In the genomic region with DNA sequence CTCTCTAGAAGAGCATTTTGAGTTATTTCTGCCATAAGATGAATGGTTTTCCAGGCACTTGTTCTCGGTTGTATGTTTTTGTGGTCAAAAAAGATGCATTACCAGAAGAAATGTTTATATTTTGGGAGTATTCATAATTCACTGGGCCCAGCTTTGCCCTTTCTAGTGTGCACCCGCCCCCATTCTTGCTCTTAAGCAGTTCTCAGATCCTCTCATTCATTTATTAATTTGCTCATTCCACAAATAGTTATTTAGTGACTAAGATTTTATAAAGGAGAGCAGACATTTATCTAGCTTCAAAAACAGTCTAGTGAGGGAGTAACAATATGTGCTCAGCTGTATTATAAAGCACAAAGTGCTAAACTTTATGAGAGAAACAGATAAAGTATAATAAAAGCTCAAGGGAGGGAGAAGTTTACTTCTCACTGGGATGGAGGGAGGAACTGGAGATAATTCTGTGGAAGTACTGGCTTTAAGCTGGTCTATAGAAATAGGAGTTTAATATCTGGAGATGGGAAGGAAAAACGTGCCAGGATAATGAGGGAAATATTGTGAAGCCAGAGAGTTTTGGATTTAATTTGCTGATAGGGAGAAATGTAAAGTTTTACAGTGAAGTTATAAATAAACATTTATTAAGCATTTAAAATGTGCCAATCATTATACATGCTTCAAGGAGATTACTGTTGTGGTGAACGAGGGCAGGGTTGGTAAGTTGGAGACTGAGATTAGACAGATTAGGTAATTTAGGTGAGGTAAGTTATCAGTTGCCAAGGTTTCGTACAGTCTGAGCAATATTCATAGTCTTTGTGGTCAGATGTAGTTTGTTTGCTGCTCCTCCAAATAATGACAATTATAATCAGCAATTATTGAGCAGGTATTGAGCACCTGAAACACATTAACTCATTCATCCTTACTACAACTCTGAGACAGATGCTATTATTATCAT, we compare ENCODE assay signal across 8 cellular contexts. TPM values are rescaled to one million over a fixed set of nuclear protein-coding genes. Genes with fewer than 3 reads are reported as not detected.
DNase-seq lines count a peak whose midpoint lies in the region; ATAC-seq, FAIRE-seq and TF ChIP-seq lines count a peak whose summit lies in the region.

No MANE protein-coding gene starts in this region.

- WGBS in A549 (ENCODE audit: missing lambda C conversion rate), result 44% methylated on average over 5 of the region's 5 CpGs
- WGBS in K562 (ENCODE audit: insufficient coverage, low coverage, missing lambda C conversion rate), result 28% methylated on average over 5 of the region's 5 CpGs

- H3K36me3 ChIP-seq in K562 (ENCODE audit: control insufficient read depth, insufficient read depth, low read length) (no peaks in the 10 kb centered on the region), mucosa of stomach (ENCODE audit: control insufficient read depth, insufficient read depth, low read length) (no peaks in the 10 kb centered on the region)

- H3K9ac ChIP-seq in K562 (ENCODE audit: insufficient read depth in 1 of 2, low read depth in 2 of 2, low read length in 2 of 2) (no peak overlapping the region; a peak in 1 of 4 replicates), mucosa of stomach (ENCODE audit: low read length) (peak overlapping the region; percentile 7)

- no peak for DNase-seq in A549 (ENCODE audit: low read depth in 1 of 2, low spot score in 1 of 2)
- no peak for DNase-seq in K562 (ENCODE audit: extremely low read depth in 1 of 4, low spot score in 3 of 4)
- DNase-seq in activated effector memory CD4-positive, alpha-beta T cell treated with anti-CD3 and anti-CD28 coated beads, Interleukin-2, amount 50 U/mL, for 16 hours, result no peak
- no peak for DNase-seq in NCI-H2171 treated with DMSO at 0.1 percent for 48 hours (lab: John Stamatoyannopoulos, UW)

- no peaks in the 10 kb centered on the region for H3K27me3 ChIP-seq in K562 (ENCODE audit: control insufficient read depth in 2 of 2, insufficient read depth in 2 of 2, low read length in 2 of 2)
- no peaks in the 10 kb centered on the region for H3K27me3 ChIP-seq in mucosa of stomach (ENCODE audit: control insufficient read depth, insufficient read depth, low read length)

- H3K4me1 ChIP-seq in A549, result peaks cover 74% of the 10 kb centered on the region
- peaks cover 22 to 43% of the 10 kb centered on the region in 2 experiments for H3K4me1 ChIP-seq in K562 (replicated peaks in 1 of 2; ENCODE audit: control insufficient read depth in 2 of 2, insufficient read depth in 2 of 2, low read length in 2 of 2)
- peaks cover 24% of the 10 kb centered on the region for H3K4me1 ChIP-seq in mucosa of stomach (ENCODE audit: control insufficient read depth, insufficient read depth, low read length)

- no TSS peak for BruUV-seq in K562 (replicated peaks; lab: Mats Ljungman, UMichigan)

- H3K79me2 ChIP-seq in K562 (ENCODE audit: control insufficient read depth, insufficient read depth, low read length), result peaks cover 52% of the 10 kb centered on the region

- ATAC-seq in A549 (no peak), HG02981 (IDR thresholded peaks at IDR 0.05; ENCODE audit: unreplicated experiment) (peak; percentile 37), K562 (no peak), HG03571 (IDR thresholded peaks at IDR 0.05; ENCODE audit: unreplicated experiment) (no peak), GM18867 (IDR thresholded peaks at IDR 0.05; ENCODE audit: unreplicated experiment) (no peak)

- H3K27ac ChIP-seq in A549 (peak overlapping the region; percentile 83 to 94), K562 (ENCODE audit: extremely low read depth, low read depth, low read length) (peak overlapping the region; percentile 72; the same call in 2 of the 3 replicates)

- POLR2A ChIA-PET in A549 (lab: Yijun Ruan, JAX) (no interaction called here), K562 (lab: Yijun Ruan, JAX) (interaction anchor here (1.1 to 5.1 kb wide), 5 partner anchors 10 to 20 kb away, joined by 3 to 41 read pairs (median 4); a partner anchor contains a TSS)

- no peak for TF ChIP-seq EP300 in A549 (IDR thresholded peaks at IDR 0.05)
- no peak for TF ChIP-seq EP300 in K562 (IDR thresholded peaks at IDR 0.05; ENCODE audit: low read length)

- TF ChIP-seq POLR2A in A549 (IDR thresholded peaks at IDR 0.05; ENCODE audit: low read length), result no peak
- no peak for TF ChIP-seq POLR2A in K562 (conservative IDR thresholded peaks at IDR 0.05)

- no peak for FAIRE-seq in A549 (lab: Jason Lieb, UNC)
- no peak for FAIRE-seq in K562 (lab: Jason Lieb, UNC)

- H2AFZ ChIP-seq in K562 (ENCODE audit: low read depth, low read length), result no peak overlapping the region

- CTCF ChIA-PET in A549 (lab: Yijun Ruan, JAX), result interaction anchor here (0.8 to 6.1 kb wide), 4 partner anchors 19 to 103 kb away, joined by 3 to 95 read pairs (median 6); no protein-coding TSS in a partner anchor
- CTCF ChIA-PET in K562 (lab: Yijun Ruan, JAX; ENCODE audit: low intra/inter-chr PET ratio), result no interaction called here

- intact Hi-C loops in K562 (cut with micrococcal nuclease), result loop anchor here (10.0 kb wide), 1 partner anchor 209 kb away; no protein-coding TSS in a partner anchor

- no peak overlapping the region for H3K4me3 ChIP-seq in A549
- no peak overlapping the region for H3K4me3 ChIP-seq in K562
- no peak overlapping the region for H3K4me3 ChIP-seq in mucosa of stomach (ENCODE audit: low read length)

- in situ Hi-C loops in K562 (cut with MboI), result no loop called here

- TF ChIP-seq CTCF in A549 (IDR thresholded peaks at IDR 0.05) (no peak), K562 (IDR thresholded peaks at IDR 0.05 in 2 of 3, conservative IDR thresholded peaks at IDR 0.05 in 1 of 3; ENCODE audit: insufficient read depth in 2 of 3, low read depth in 1 of 3, low read length in 3 of 3) (no peak)

- H3K9me3 ChIP-seq in A549, result no peaks in the 10 kb centered on the region
- no peaks in the 10 kb centered on the region for H3K9me3 ChIP-seq in K562 (replicated peaks; ENCODE audit: control insufficient read depth, insufficient read depth, low read depth, low read length)
- no peaks in the 10 kb centered on the region for H3K9me3 ChIP-seq in mucosa of stomach (ENCODE audit: control insufficient read depth, low read length)

- TF ChIP-seq RAD21 in A549 (conservative IDR thresholded peaks at IDR 0.05 in 1 of 2, IDR thresholded peaks at IDR 0.05 in 1 of 2), result no peak
- TF ChIP-seq RAD21 in K562 (CRISPR knock-in tag; conservative IDR thresholded peaks at IDR 0.05 in 1 of 2, IDR thresholded peaks at IDR 0.05 in 1 of 2), result no peak

- no peaks in the 10 kb centered on the region for H3K9me1 ChIP-seq in K562 (ENCODE audit: control insufficient read depth, insufficient read depth, low read length)

- H4K20me1 ChIP-seq in K562 (replicated peaks; ENCODE audit: control insufficient read depth, insufficient read depth, low read length), result 0 out of 2 replicates have a peak, but pooled peaks cover 3% of the 10 kb centered on the region

- H3K4me2 ChIP-seq in A549 (peak overlapping the region; percentile 53), K562 (ENCODE audit: insufficient read depth, low read length) (peak overlapping the region; percentile 45; the same call in 1 of the 2 replicates)

TF ChIP-seq in A549, 52 proteins besides CTCF, POLR2A, EP300 and RAD21:
- TF ChIP-seq RNF2 (IDR thresholded peaks at IDR 0.05; ENCODE audit: borderline replicate concordance, low read depth) (no peak), FOXS1 (CRISPR knock-in tag; IDR thresholded peaks at IDR 0.05) (no peak)
TF ChIP-seq in A549: peak in this region for 0.

TF ChIP-seq in K562, 482 proteins besides CTCF, POLR2A, EP300 and RAD21 (continues in another document):
- no peak for TF ChIP-seq ATF1 (CRISPR knock-in tag; IDR thresholded peaks at IDR 0.05)
- no peak for TF ChIP-seq ATF1 (tag; IDR thresholded peaks at IDR 0.05)
- no peak for TF ChIP-seq CEBPB (tag; IDR thresholded peaks at IDR 0.05)

RNA-seq across cellular contexts. Expression of a gene that starts 9.1 kb away (rescaled TPM):
- polyA plus RNA-seq in A549 (2011; rRNA removed) (64.2 and 75.7 TPM in 2 replicates), A549 (2017; fragmentation: RNase III; extraction: RNeasy Plus Mini Kit Qiagen cat#74134 plus additional on column Dnase treatment) (41.9 to 46.0 TPM (median 45.7 TPM) in 3 replicates), K562 (2011; rRNA removed) (71.6 and 72.1 TPM in 2 replicates), K562 (2014; fragmentation: Illumina TruSeq; extraction: Trizol) (99.7 and 112 TPM in 2 replicates), K562 (2014; fragmentation: Nextera tagmentation; extraction: Ambion mirVana) (10 to 100 TPM; 13.2 to 21.2 TPM), K562 (2014; rRNA removed) (86.1 and 96.3 TPM in 2 replicates)
- polyA plus RNA-seq in A549 (2012; cell fraction: cytosol; rRNA removed), result 7.9 and 9.6 TPM in 2 replicates
- 56.1 and 99.6 TPM in 2 replicates for polyA plus RNA-seq in A549 (2012; cell fraction: nucleus; rRNA removed)
- 170 and 172 TPM in 2 replicates for polyA minus RNA-seq in A549 (2011; rRNA and poly(A)+ RNA removed)
- total RNA-seq in K562 (2011; cell fraction: chromatin; rRNA removed; ENCODE audit: low replicate concordance), result 567 and 1,155 TPM in 2 replicates
- 256 and 329 TPM in 2 replicates for total RNA-seq in K562 (2011; cell fraction: nucleolus; rRNA removed)
- 400 and 459 TPM in 2 replicates for total RNA-seq in K562 (2011; cell fraction: nucleoplasm; rRNA removed)
- total RNA-seq in K562 (2014; rRNA removed) (147 and 152 TPM in 2 replicates), K562 (2014; rRNA removed; fragmentation: Illumina TruSeq; extraction: Trizol) (149 and 159 TPM in 2 replicates), K562 (2015; rRNA removed; fragmentation: Illumina TruSeq; extraction: Trizol) (223 and 232 TPM in 2 replicates), K562 (2021) (175 and 200 TPM in 2 replicates)
- 35.7 and 47.7 TPM in 2 replicates for polyA plus RNA-seq in K562 (2011; cell fraction: cytosol; rRNA removed)
- 255 and 292 TPM in 2 replicates for polyA plus RNA-seq in K562 (2011; cell fraction: nucleus; rRNA removed)
- polyA plus RNA-seq in K562 (2012), result 97.8 and 152 TPM in 2 replicates
- polyA minus RNA-seq in K562 (2011; rRNA and poly(A)+ RNA removed), result 480 TPM in 2 replicates
- 137 and 164 TPM in 2 replicates for polyA minus RNA-seq in K562 (2011; cell fraction: cytosol; rRNA and poly(A)+ RNA removed)
- polyA minus RNA-seq in K562 (2011; cell fraction: nucleus; rRNA and poly(A)+ RNA removed), result 348 and 753 TPM in 2 replicates
